Comparison of ENCODE assay signal across 1 cellular context in genomic region chr2:48144777-48145176, GRCh38.
TF ChIP-seq lines count a peak whose summit lies in the region.

No MANE protein-coding gene starts in this region.

TF ChIP-seq in K562, 482 proteins besides CTCF, POLR2A, EP300 and RAD21 (continued from another document and continues in another):
- TF ChIP-seq AFF4 (CRISPR knock-in tag; IDR thresholded peaks at IDR 0.05) (no peak), NCOA4 (IDR thresholded peaks at IDR 0.05; ENCODE audit: partially characterized antibody) (no peak), NCOA2 (IDR thresholded peaks at IDR 0.05; ENCODE audit: partially characterized antibody in 2 of 2) (no peak), NFIX (CRISPR knock-in tag; IDR thresholded peaks at IDR 0.05; ENCODE audit: low read depth) (peak; percentile 46), ZBTB8A (IDR thresholded peaks at IDR 0.05; ENCODE audit: partially characterized antibody) (no peak), MTF1 (CRISPR knock-in tag; IDR thresholded peaks at IDR 0.05; ENCODE audit: borderline replicate concordance) (no peak), MECOM (CRISPR knock-in tag; IDR thresholded peaks at IDR 0.05) (0 out of 2 replicates have a peak, but pooled peaks have one; percentile 55), L3MBTL2 (IDR thresholded peaks at IDR 0.05) (peak; percentile 42; the same call in 1 of the 2 replicates), HCFC1 (IDR thresholded peaks at IDR 0.05; ENCODE audit: low read depth, low read length) (no peak), SMAD4 (CRISPR knock-in tag; conservative IDR thresholded peaks at IDR 0.05) (peak; percentile 65; the same call in 1 of the 2 replicates), E2F1 (CRISPR knock-in tag; IDR thresholded peaks at IDR 0.05) (no peak), POLR2AphosphoS5 (IDR thresholded peaks at IDR 0.05; ENCODE audit: control insufficient read depth, insufficient read depth, low read depth, low read length) (no peak), RBM25 (IDR thresholded peaks at IDR 0.05; ENCODE audit: low read depth, low read length, severe bottlenecking) (no peak), SMARCE1 (IDR thresholded peaks at IDR 0.05) (no peak), XRCC3 (IDR thresholded peaks at IDR 0.05) (no peak), SRSF3 (IDR thresholded peaks at IDR 0.05; ENCODE audit: insufficient read depth, low read length) (no peak), NFXL1 (CRISPR knock-in tag; IDR thresholded peaks at IDR 0.05) (no peak), NELFE (IDR thresholded peaks at IDR 0.05; ENCODE audit: insufficient read depth, insufficient read length) (no peak), ZNF584 (CRISPR knock-in tag; IDR thresholded peaks at IDR 0.05; ENCODE audit: low read depth) (peak; percentile 1; the same call in 1 of the 2 replicates), ZNF23 (CRISPR knock-in tag; IDR thresholded peaks at IDR 0.05) (no peak), SAFB2 (IDR thresholded peaks at IDR 0.05; ENCODE audit: borderline replicate concordance, low read depth, low read length, severe bottlenecking) (no peak), SNRNP70 (optimal IDR thresholded peaks at IDR 0.05; ENCODE audit: low read depth, low read length) (no peak), SRSF7 (optimal IDR thresholded peaks at IDR 0.05; ENCODE audit: low read depth, low read length) (no peak), GATAD2B (IDR thresholded peaks at IDR 0.05; ENCODE audit: borderline replicate concordance) (no peak), PCBP2 (IDR thresholded peaks at IDR 0.05; ENCODE audit: low read depth, low read length, poor library complexity, severe bottlenecking) (no peak), HINFP (tag; conservative IDR thresholded peaks at IDR 0.05; ENCODE audit: low read depth) (no peak), ZNF592 (IDR thresholded peaks at IDR 0.05) (peak; percentile 58; the same call in 1 of the 2 replicates), NR4A1 (CRISPR knock-in tag; IDR thresholded peaks at IDR 0.05) (no peak), NR4A1 (tag; IDR thresholded peaks at IDR 0.05) (peak; percentile 66; the same call in 1 of the 2 replicates)
- TF ChIP-seq, protein P1, sequence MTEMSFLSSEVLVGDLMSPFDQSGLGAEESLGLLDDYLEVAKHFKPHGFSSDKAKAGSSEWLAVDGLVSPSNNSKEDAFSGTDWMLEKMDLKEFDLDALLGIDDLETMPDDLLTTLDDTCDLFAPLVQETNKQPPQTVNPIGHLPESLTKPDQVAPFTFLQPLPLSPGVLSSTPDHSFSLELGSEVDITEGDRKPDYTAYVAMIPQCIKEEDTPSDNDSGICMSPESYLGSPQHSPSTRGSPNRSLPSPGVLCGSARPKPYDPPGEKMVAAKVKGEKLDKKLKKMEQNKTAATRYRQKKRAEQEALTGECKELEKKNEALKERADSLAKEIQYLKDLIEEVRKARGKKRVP (CRISPR knock-in tag; IDR thresholded peaks at IDR 0.05): no peak
- TF ChIP-seq, protein P2, sequence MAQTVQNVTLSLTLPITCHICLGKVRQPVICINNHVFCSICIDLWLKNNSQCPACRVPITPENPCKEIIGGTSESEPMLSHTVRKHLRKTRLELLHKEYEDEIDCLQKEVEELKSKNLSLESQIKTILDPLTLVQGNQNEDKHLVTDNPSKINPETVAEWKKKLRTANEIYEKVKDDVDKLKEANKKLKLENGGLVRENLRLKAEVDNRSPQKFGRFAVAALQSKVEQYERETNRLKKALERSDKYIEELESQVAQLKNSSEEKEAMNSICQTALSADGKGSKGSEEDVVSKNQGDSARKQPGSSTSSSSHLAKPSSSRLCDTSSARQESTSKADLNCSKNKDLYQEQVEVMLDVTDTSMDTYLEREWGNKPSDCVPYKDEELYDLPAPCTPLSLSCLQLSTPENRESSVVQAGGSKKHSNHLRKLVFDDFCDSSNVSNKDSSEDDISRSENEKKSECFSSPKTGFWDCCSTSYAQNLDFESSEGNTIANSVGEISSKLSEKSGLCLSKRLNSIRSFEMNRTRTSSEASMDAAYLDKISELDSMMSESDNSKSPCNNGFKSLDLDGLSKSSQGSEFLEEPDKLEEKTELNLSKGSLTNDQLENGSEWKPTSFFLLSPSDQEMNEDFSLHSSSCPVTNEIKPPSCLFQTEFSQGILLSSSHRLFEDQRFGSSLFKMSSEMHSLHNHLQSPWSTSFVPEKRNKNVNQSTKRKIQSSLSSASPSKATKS (CRISPR knock-in tag; IDR thresholded peaks at IDR 0.05): no peak
- TF ChIP-seq, protein P3, sequence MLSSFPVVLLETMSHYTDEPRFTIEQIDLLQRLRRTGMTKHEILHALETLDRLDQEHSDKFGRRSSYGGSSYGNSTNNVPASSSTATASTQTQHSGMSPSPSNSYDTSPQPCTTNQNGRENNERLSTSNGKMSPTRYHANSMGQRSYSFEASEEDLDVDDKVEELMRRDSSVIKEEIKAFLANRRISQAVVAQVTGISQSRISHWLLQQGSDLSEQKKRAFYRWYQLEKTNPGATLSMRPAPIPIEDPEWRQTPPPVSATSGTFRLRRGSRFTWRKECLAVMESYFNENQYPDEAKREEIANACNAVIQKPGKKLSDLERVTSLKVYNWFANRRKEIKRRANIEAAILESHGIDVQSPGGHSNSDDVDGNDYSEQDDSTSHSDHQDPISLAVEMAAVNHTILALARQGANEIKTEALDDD (IDR thresholded peaks at IDR 0.05): no peak
- TF ChIP-seq, protein P4, sequence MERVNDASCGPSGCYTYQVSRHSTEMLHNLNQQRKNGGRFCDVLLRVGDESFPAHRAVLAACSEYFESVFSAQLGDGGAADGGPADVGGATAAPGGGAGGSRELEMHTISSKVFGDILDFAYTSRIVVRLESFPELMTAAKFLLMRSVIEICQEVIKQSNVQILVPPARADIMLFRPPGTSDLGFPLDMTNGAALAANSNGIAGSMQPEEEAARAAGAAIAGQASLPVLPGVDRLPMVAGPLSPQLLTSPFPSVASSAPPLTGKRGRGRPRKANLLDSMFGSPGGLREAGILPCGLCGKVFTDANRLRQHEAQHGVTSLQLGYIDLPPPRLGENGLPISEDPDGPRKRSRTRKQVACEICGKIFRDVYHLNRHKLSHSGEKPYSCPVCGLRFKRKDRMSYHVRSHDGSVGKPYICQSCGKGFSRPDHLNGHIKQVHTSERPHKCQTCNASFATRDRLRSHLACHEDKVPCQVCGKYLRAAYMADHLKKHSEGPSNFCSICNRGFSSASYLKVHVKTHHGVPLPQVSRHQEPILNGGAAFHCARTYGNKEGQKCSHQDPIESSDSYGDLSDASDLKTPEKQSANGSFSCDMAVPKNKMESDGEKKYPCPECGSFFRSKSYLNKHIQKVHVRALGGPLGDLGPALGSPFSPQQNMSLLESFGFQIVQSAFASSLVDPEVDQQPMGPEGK (CRISPR knock-in tag; IDR thresholded peaks at IDR 0.05; ENCODE audit: borderline replicate concordance): no peak
- TF ChIP-seq, protein P5, sequence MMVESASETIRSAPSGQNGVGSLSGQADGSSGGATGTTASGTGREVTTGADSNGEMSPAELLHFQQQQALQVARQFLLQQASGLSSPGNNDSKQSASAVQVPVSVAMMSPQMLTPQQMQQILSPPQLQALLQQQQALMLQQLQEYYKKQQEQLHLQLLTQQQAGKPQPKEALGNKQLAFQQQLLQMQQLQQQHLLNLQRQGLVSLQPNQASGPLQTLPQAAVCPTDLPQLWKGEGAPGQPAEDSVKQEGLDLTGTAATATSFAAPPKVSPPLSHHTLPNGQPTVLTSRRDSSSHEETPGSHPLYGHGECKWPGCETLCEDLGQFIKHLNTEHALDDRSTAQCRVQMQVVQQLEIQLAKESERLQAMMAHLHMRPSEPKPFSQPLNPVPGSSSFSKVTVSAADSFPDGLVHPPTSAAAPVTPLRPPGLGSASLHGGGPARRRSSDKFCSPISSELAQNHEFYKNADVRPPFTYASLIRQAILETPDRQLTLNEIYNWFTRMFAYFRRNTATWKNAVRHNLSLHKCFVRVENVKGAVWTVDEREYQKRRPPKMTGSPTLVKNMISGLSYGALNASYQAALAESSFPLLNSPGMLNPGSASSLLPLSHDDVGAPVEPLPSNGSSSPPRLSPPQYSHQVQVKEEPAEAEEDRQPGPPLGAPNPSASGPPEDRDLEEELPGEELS (CRISPR knock-in tag; IDR thresholded peaks at IDR 0.05; ENCODE audit: borderline replicate concordance): no peak
- TF ChIP-seq, protein P6, sequence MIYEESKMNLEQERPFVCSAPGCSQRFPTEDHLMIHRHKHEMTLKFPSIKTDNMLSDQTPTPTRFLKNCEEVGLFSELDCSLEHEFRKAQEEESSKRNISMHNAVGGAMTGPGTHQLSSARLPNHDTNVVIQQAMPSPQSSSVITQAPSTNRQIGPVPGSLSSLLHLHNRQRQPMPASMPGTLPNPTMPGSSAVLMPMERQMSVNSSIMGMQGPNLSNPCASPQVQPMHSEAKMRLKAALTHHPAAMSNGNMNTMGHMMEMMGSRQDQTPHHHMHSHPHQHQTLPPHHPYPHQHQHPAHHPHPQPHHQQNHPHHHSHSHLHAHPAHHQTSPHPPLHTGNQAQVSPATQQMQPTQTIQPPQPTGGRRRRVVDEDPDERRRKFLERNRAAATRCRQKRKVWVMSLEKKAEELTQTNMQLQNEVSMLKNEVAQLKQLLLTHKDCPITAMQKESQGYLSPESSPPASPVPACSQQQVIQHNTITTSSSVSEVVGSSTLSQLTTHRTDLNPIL (CRISPR knock-in tag; IDR thresholded peaks at IDR 0.05): no peak
- TF ChIP-seq, protein P7, sequence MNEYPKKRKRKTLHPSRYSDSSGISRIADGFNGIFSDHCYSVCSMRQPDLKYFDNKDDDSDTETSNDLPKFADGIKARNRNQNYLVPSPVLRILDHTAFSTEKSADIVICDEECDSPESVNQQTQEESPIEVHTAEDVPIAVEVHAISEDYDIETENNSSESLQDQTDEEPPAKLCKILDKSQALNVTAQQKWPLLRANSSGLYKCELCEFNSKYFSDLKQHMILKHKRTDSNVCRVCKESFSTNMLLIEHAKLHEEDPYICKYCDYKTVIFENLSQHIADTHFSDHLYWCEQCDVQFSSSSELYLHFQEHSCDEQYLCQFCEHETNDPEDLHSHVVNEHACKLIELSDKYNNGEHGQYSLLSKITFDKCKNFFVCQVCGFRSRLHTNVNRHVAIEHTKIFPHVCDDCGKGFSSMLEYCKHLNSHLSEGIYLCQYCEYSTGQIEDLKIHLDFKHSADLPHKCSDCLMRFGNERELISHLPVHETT (CRISPR knock-in tag; conservative IDR thresholded peaks at IDR 0.05 in 1 of 2, IDR thresholded peaks at IDR 0.05 in 1 of 2): no peak
